Comparison of ENCODE assay signal across 8 cellular contexts in the genomic region with DNA sequence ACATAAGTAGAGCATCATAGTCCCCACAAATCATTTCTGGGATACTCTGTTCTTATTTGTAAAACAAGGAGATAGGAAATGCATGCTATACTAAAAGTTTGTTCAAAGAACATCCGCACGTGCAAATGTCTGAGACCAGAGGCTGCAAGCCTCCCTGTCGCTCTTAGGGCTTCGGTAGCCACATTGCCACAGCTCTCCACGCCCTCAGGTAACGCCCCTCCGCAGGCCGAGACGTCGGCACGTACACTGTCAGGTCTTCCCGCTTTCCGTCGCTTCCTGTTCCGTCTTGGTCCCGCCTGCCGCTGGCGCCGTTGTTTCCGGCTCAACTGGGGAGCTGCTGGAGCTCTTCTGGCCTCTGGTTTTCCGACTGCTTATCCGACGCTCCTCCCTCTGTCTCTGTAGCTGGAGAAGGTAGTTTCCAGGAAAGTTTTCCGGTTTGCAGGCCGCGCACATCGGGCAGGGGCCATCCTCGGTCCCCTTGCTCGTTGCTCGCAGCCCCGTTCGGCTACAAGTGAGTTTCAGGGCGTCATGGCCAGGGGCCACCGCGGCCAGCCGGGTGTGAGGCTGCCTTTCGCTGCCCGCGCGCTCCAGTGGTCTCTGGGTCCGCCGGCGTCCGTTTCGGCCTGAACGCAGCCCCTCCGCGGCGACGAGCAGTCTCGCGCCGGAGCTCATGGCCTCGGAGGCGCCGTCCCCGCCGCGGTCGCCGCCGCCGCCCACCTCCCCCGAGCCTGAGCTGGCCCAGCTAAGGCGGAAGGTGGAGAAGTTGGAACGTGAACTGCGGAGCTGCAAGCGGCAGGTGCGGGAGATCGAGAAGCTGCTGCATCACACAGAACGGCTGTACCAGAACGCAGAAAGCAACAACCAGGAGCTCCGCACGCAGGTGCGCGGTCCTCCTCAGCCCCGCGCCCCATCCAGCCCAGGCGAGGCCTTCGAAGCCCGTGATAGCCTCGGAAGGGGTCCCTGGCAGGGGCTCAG. TPM values are rescaled to one million over a fixed set of nuclear protein-coding genes. Genes with fewer than 3 reads are reported as not detected.
A peak's percentile ranks its signal among the peaks of the same experiment; 100 is the strongest.
DNase-seq lines count a peak whose midpoint lies in the region; ATAC-seq and TF ChIP-seq lines count a peak whose summit lies in the region.

A gene with protein sequence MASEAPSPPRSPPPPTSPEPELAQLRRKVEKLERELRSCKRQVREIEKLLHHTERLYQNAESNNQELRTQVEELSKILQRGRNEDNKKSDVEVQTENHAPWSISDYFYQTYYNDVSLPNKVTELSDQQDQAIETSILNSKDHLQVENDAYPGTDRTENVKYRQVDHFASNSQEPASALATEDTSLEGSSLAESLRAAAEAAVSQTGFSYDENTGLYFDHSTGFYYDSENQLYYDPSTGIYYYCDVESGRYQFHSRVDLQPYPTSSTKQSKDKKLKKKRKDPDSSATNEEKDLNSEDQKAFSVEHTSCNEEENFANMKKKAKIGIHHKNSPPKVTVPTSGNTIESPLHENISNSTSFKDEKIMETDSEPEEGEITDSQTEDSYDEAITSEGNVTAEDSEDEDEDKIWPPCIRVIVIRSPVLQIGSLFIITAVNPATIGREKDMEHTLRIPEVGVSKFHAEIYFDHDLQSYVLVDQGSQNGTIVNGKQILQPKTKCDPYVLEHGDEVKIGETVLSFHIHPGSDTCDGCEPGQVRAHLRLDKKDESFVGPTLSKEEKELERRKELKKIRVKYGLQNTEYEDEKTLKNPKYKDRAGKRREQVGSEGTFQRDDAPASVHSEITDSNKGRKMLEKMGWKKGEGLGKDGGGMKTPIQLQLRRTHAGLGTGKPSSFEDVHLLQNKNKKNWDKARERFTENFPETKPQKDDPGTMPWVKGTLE (plus strand): TSS at position 308 of the 975 bp plus-strand sequence. CDS start 363 bp downstream, at position 671.

- H3K36me3 ChIP-seq in kidney epithelial cell (ENCODE audit: control insufficient read depth, insufficient read depth, low read length), result no peaks in the 10 kb centered on the region

- H3K27ac ChIP-seq in cingulate gyrus (ENCODE audit: low read depth, low read length), result peak within 1 kb of the TSS; percentile 67

- peak; percentile 99 for ATAC-seq in HG03439 (IDR thresholded peaks at IDR 0.05; ENCODE audit: unreplicated experiment)

- peak; percentile 87 for TF ChIP-seq POLR2A in GM19193 (IDR thresholded peaks at IDR 0.05; ENCODE audit: extremely low read depth, insufficient read depth, insufficient read length)

- DNase-seq in AML-193 (lab: John Stamatoyannopoulos, UW) (peak; percentile 93 to 94), NCI-H510A treated with DMSO at 0.1 percent for 48 hours (lab: John Stamatoyannopoulos, UW) (peak; percentile 78), kidney epithelial cell (ENCODE audit: low read depth) (peak; percentile 79)
- DNase-seq in activated CD4-positive, alpha-beta T cell treated with anti-CD3 and anti-CD28 coated beads for 4 hours, result peak; percentile 87
- peak; percentile 86 to 88 for DNase-seq in stimulated activated CD4-positive, alpha-beta T cell treated with anti-CD3 and anti-CD28 coated beads, Interleukin-15, amount 100 ng/mL, for 48 hours (ENCODE audit: low read depth in 2 of 2)

- TF ChIP-seq CTCF in kidney epithelial cell (IDR thresholded peaks at IDR 0.05; ENCODE audit: insufficient read depth, low read length, poor library complexity, severe bottlenecking), result no peak

- peak within 1 kb of the TSS; percentile 100 for H3K4me3 ChIP-seq in kidney epithelial cell (ENCODE audit: low read depth, low read length)

- H3K27me3 ChIP-seq in kidney epithelial cell (ENCODE audit: control insufficient read depth, insufficient read depth, low read length), result no peaks in the 10 kb centered on the region

RNA-seq across cellular contexts. Expression of the gene that starts here (rescaled TPM):
- total RNA-seq in kidney epithelial cell, result 19.8 and 20.9 TPM in 2 replicates

Comparison
In these comparisons a context has a peak if more than half of its experiments do, and no peak if none do; other contexts are left out.
1. Peak in every context shown above with its lines: DNase-seq, ATAC-seq, H3K4me3 ChIP-seq and H3K27ac ChIP-seq.